In genomic region chr6:53158076-53158475, GRCh38 we compare ENCODE assay signal across 4 cellular contexts. TPM values are rescaled to one million over a fixed set of nuclear protein-coding genes. Genes with fewer than 3 reads are reported as not detected.
"Had no signal": no experiment of that assay in that cellular context is flagged by ENCODE, and none has a peak within 500 bp of the region (broad histone marks: within the 10 kb centered on the region; RNA-seq: fewer than 3 reads in every experiment).

No MANE protein-coding gene starts in this region.

RNA-seq across cellular contexts. Expression of gene GCM1, which starts 9.4 kb away (rescaled TPM):
- total RNA-seq: HT-29, HT1080, IMR-90 had no signal
- polyA plus RNA-seq: IgD-negative memory B cell, IMR-90 had no signal
